In genomic region chr5:141513627-141514329, GRCh38 we compare ENCODE assay signal across 9 cellular contexts. TPM values are rescaled to one million over a fixed set of nuclear protein-coding genes. Genes with fewer than 3 reads are reported as not detected.
DNase-seq lines count a peak whose midpoint lies in the region; ATAC-seq and TF ChIP-seq lines count a peak whose summit lies in the region.
"Had no signal": no experiment of that assay in that cellular context is flagged by ENCODE, and none has a peak within 500 bp of the region (broad histone marks: within the 10 kb centered on the region; RNA-seq: fewer than 3 reads in every experiment).

No MANE protein-coding gene starts in this region.

- H3K4me1 ChIP-seq in OCI-LY1 (ENCODE audit: insufficient read depth, low read length, severe bottlenecking) (peaks cover 75% of the 10 kb centered on the region), stomach (peaks cover 36 to 75% (median 59%) of the 10 kb centered on the region in 4 donors)

- TF ChIP-seq POLR2A in stomach (IDR thresholded peaks at IDR 0.05) = no peak

- no peaks in the 10 kb centered on the region for H4K20me1 ChIP-seq in OCI-LY1 (ENCODE audit: insufficient read depth, low read length)

- no peak for TF ChIP-seq EP300 in stomach (IDR thresholded peaks at IDR 0.05)

- H3K27me3 Mint-ChIP-seq in nephron progenitor cell (ENCODE audit: low read depth, poor library complexity) = no peaks in the 10 kb centered on the region

- peak overlapping the region; percentile 61 for H3K4me3 ChIP-seq in OCI-LY1 (ENCODE audit: low read depth, low read length, poor library complexity, severe bottlenecking)
- peak overlapping the region; percentile 60 for H3K4me3 ChIP-seq in fibroblast of villous mesenchyme (ENCODE audit: low read depth, low read length)
- peak overlapping the region; percentile 53 to 57 (median 54) for H3K4me3 ChIP-seq in stomach

- H3K27ac ChIP-seq in OCI-LY1 (ENCODE audit: low read depth, low read length, poor library complexity, severe bottlenecking) = peak overlapping the region; percentile 90
- peak overlapping the region; percentile 28 to 92 (median 86) for H3K27ac ChIP-seq in stomach

- peak overlapping the region; percentile 86 for H3K4me2 ChIP-seq in OCI-LY1 (ENCODE audit: low read length)

- peak overlapping the region; percentile 69 for H3K9ac ChIP-seq in OCI-LY1 (ENCODE audit: low read length)

- no peaks in the 10 kb centered on the region for H3K9me3 ChIP-seq in OCI-LY1 (ENCODE audit: low read length)
- no peaks in the 10 kb centered on the region for H3K9me3 ChIP-seq in stomach

- peaks cover 96% of the 10 kb centered on the region for H3K4me1 Mint-ChIP-seq in nephron progenitor cell

- peak; percentile 39 for ATAC-seq in HG02798 (IDR thresholded peaks at IDR 0.05; ENCODE audit: poor library complexity, unreplicated experiment)

- no peaks in the 10 kb centered on the region for H3K9me2 ChIP-seq in OCI-LY1 (ENCODE audit: low read depth, low read length)

- no peaks in the 10 kb centered on the region for H3K27me3 ChIP-seq in OCI-LY1 (ENCODE audit: insufficient read depth, low read length)
- no peaks in the 10 kb centered on the region for H3K27me3 ChIP-seq in stomach

- peaks cover 53% of the 10 kb centered on the region for H3K36me3 Mint-ChIP-seq in nephron progenitor cell (ENCODE audit: low read depth)

- H3K9me3 Mint-ChIP-seq in nephron progenitor cell = no peaks in the 10 kb centered on the region

- DNase-seq in GM04504 (ENCODE audit: low read depth) (peak; percentile 72), fibroblast of villous mesenchyme (ENCODE audit: low read depth) (peak; percentile 96), nephron progenitor cell (peak; percentile 75), stomach (no peak), NCI-H774 (lab: John Stamatoyannopoulos, UW) (no peak)
- peak in 3 of 4 experiments; percentile 8 to 19 (median 18) for DNase-seq in activated naive CD4-positive, alpha-beta T cell (lab: John Stamatoyannopoulos, UW)

- peak overlapping the region; percentile 99 for H3K27ac Mint-ChIP-seq in nephron progenitor cell

- no peaks in the 10 kb centered on the region for H3F3A ChIP-seq in OCI-LY1 (ENCODE audit: insufficient read depth, low read length)

- H3K36me3 ChIP-seq in OCI-LY1 (ENCODE audit: insufficient read depth, low read length) = peaks cover 11% of the 10 kb centered on the region; the same call in 1 of the 2 replicates
- peaks cover 27 to 71% (median 53%) of the 10 kb centered on the region in 4 donors for H3K36me3 ChIP-seq in stomach

- 20 to 34% (median 23%) methylated on average over 28 to 29 of the region's 29 CpGs for WGBS in stomach, 5 donors

- H2AFZ ChIP-seq in OCI-LY1 (ENCODE audit: low read length) = no peak overlapping the region

- H3K4me3 Mint-ChIP-seq in nephron progenitor cell = peak overlapping the region; percentile 80

- intact Hi-C loops in stomach (cut with DNase I; ENCODE audit: low total_unique reads) = no loop called here

- no peaks in the 10 kb centered on the region for H3K79me2 ChIP-seq in OCI-LY1 (ENCODE audit: insufficient read depth, low read length)

- TF ChIP-seq CTCF in OCI-LY1 (IDR thresholded peaks at IDR 0.05; ENCODE audit: low read length) (no peak), fibroblast of villous mesenchyme (IDR thresholded peaks at IDR 0.05; ENCODE audit: insufficient read depth, low read depth, low read length) (no peak), nephron progenitor cell (IDR thresholded peaks at IDR 0.05) (no peak), stomach (IDR thresholded peaks at IDR 0.05) (no peak)

RNA-seq across cellular contexts. Expression of gene PCDHGC5, which starts 24.9 kb away (rescaled TPM):
- total RNA-seq in fibroblast of villous mesenchyme (2.6 TPM in 2 replicates), stomach (1 to 10 TPM in 3 of 5 donors, not detected in 2; 2.0 to 3.5 (median 2.7) TPM)
- polyA plus RNA-seq in stomach = under 1 TPM in 2 of 3 donors, not detected in 1; 0.08 to 0.12 TPM
- total RNA-seq: T-helper 1 cell treated with Interleukin-12 subunit alpha and Interleukin-12 subunit beta and Interleukin-4 antibody, amounts not matched to agents 30 ng/mL and 1 ng/mL, for 36 hours had no signal

RNA-seq across cellular contexts. Expression of gene PCDHGC4, which starts 28.9 kb away (rescaled TPM):
- 2.6 and 2.9 TPM in 2 replicates for total RNA-seq in fibroblast of villous mesenchyme
- total RNA-seq in stomach = 10 to 100 TPM in 1 of 5 donors, 1 to 10 TPM in 2, under 1 TPM in 1, not detected in 1; 0.87 to 15.4 (median 5.0) TPM
- polyA plus RNA-seq in stomach = not detected
- total RNA-seq: T-helper 1 cell treated with Interleukin-12 subunit alpha and Interleukin-12 subunit beta and Interleukin-4 antibody, amounts not matched to agents 30 ng/mL and 1 ng/mL, for 36 hours had no signal

RNA-seq across cellular contexts. Expression of gene PCDHGC3, which starts 38.0 kb away (rescaled TPM):
- total RNA-seq in fibroblast of villous mesenchyme (35.4 and 36.3 TPM in 2 replicates), stomach (10 to 100 TPM in 4 of 5 donors, 1 to 10 TPM in 1; 7.6 to 35.8 (median 18.8) TPM)
- polyA plus RNA-seq in stomach = 10 to 100 TPM; 20.0 to 30.3 (median 29.1) TPM
- total RNA-seq: T-helper 1 cell treated with Interleukin-12 subunit alpha and Interleukin-12 subunit beta and Interleukin-4 antibody, amounts not matched to agents 30 ng/mL and 1 ng/mL, for 36 hours had no signal

Comparison
In these comparisons a context has a peak if more than half of its experiments do, and no peak if none do; other contexts are left out.
1. DNase-seq: peak in GM04504 (single experiment), activated naive CD4-positive, alpha-beta T cell (3 of 4), fibroblast of villous mesenchyme (single experiment) and nephron progenitor cell (single experiment); none in stomach (single experiment) and NCI-H774 (single experiment).
2. Peak in every context shown above with its lines, with median percentiles within 50 percentile points of each other: H3K4me3 ChIP-seq.